In genomic region chr6:91664327-91664959, GRCh38 we compare ENCODE assay signal across 14 cellular contexts.
DNase-seq lines count a peak whose midpoint lies in the region; ATAC-seq and TF ChIP-seq lines count a peak whose summit lies in the region.
"Had no signal": no experiment of that assay in that cellular context is flagged by ENCODE, and none has a peak within 500 bp of the region (broad histone marks: within the 10 kb centered on the region; RNA-seq: fewer than 3 reads in every experiment).

No MANE protein-coding gene starts in this region.

- no peaks in the 10 kb centered on the region for H3K9me2 ChIP-seq in hepatocyte (replicated peaks; ENCODE audit: insufficient read depth)

- DNase-seq in hepatocyte (ENCODE audit: low spot score) (peak; percentile 67), DMS79 (lab: John Stamatoyannopoulos, UW) (no peak)
- no peak for DNase-seq in activated naive CD8-positive, alpha-beta T cell treated with anti-CD3 and anti-CD28 coated beads for 36 hours
- DNase-seq in activated CD4-positive, alpha-beta T cell treated with anti-CD3 and anti-CD28 coated beads, Interleukin-2, amount 10 ng/mL, durations not matched to agents 24 days and 14 days, result no peak
- DNase-seq: activated CD4-positive, alpha-beta T cell treated with anti-CD3 and anti-CD28 coated beads for 1 hour; activated naive CD4-positive, alpha-beta T cell treated with anti-CD3 and anti-CD28 coated beads, Interleukin-2, amount 10 ng/mL, durations not matched to agents 7 days and 5 days; brain microvascular endothelial cell; left ventricle myocardium inferior; NCI-H2081 treated with DMSO at 0.1 percent for 48 hours; NCI-H748 treated with DMSO at 0.1 percent for 48 hours; substantia nigra had no signal

- no peaks in the 10 kb centered on the region for H3K4me1 ChIP-seq in hepatocyte (ENCODE audit: insufficient read depth)
- H3K4me1 ChIP-seq: left ventricle myocardium inferior had no signal

- peak; percentile 83 for ATAC-seq in GM18511 (IDR thresholded peaks at IDR 0.05; ENCODE audit: unreplicated experiment)
- peak; percentile 86 for ATAC-seq in GM21423 (IDR thresholded peaks at IDR 0.05; ENCODE audit: unreplicated experiment)
- peak; percentile 81 for ATAC-seq in HG03196 (IDR thresholded peaks at IDR 0.05; ENCODE audit: unreplicated experiment)

- H3K9me3 ChIP-seq in hepatocyte (ENCODE audit: low read depth), result no peaks in the 10 kb centered on the region
- H3K9me3 ChIP-seq: left ventricle myocardium inferior had no signal

- H3K4me3 ChIP-seq in hepatocyte, result no peak overlapping the region
- H3K4me3 ChIP-seq: left ventricle myocardium inferior had no signal

- H3K4me2 ChIP-seq in hepatocyte, result peak overlapping the region; percentile 6

- no peaks in the 10 kb centered on the region for H3K9me3 Mint-ChIP-seq in activated naive CD8-positive, alpha-beta T cell treated with anti-CD3 and anti-CD28 coated beads for 36 hours
- no peaks in the 10 kb centered on the region for H3K9me3 Mint-ChIP-seq in activated CD4-positive, alpha-beta T cell treated with anti-CD3 and anti-CD28 coated beads, Interleukin-2, amount 10 ng/mL, durations not matched to agents 24 days and 14 days

- 83% methylated on average over 2 of the region's 2 CpGs for WGBS in hepatocyte (ENCODE audit: low lambda C conversion rate, missing lambda C conversion rate)

- H3K36me3 ChIP-seq in hepatocyte (replicated peaks; ENCODE audit: insufficient read depth, low read depth), result no peaks in the 10 kb centered on the region
- H3K36me3 ChIP-seq: brain microvascular endothelial cell, left ventricle myocardium inferior had no signal

- H3K4me1 Mint-ChIP-seq in activated naive CD8-positive, alpha-beta T cell treated with anti-CD3 and anti-CD28 coated beads for 36 hours, result no peaks in the 10 kb centered on the region
- H3K4me1 Mint-ChIP-seq in activated CD4-positive, alpha-beta T cell treated with anti-CD3 and anti-CD28 coated beads, Interleukin-2, amount 10 ng/mL, durations not matched to agents 24 days and 14 days, result no peaks in the 10 kb centered on the region
- H3K4me1 Mint-ChIP-seq: activated naive CD4-positive, alpha-beta T cell treated with anti-CD3 and anti-CD28 coated beads, Interleukin-2, amount 10 ng/mL, durations not matched to agents 7 days and 5 days had no signal

- H4K20me1 ChIP-seq in hepatocyte (ENCODE audit: insufficient read depth, poor library complexity, severe bottlenecking), result no peaks in the 10 kb centered on the region

- intact Hi-C loops in activated CD4-positive, alpha-beta T cell treated with anti-CD3 and anti-CD28 coated beads, Interleukin-2, amount 10 ng/mL, durations not matched to agents 24 days and 14 days (cut with micrococcal nuclease), result no loop called here

- H3K36me3 Mint-ChIP-seq in activated naive CD8-positive, alpha-beta T cell treated with anti-CD3 and anti-CD28 coated beads for 36 hours, result no peaks in the 10 kb centered on the region
- H3K36me3 Mint-ChIP-seq in activated CD4-positive, alpha-beta T cell treated with anti-CD3 and anti-CD28 coated beads, Interleukin-2, amount 10 ng/mL, durations not matched to agents 24 days and 14 days (ENCODE audit: low read depth), result no peaks in the 10 kb centered on the region
- H3K36me3 Mint-ChIP-seq: activated naive CD4-positive, alpha-beta T cell treated with anti-CD3 and anti-CD28 coated beads, Interleukin-2, amount 10 ng/mL, durations not matched to agents 7 days and 5 days had no signal

- no peak overlapping the region for H2AFZ ChIP-seq in hepatocyte

- no peak for TF ChIP-seq CTCF in hepatocyte (IDR thresholded peaks at IDR 0.05; ENCODE audit: poor library complexity)

- H3K27ac Mint-ChIP-seq in activated naive CD8-positive, alpha-beta T cell treated with anti-CD3 and anti-CD28 coated beads for 36 hours, result no peak overlapping the region
- no peak overlapping the region for H3K27ac Mint-ChIP-seq in activated CD4-positive, alpha-beta T cell treated with anti-CD3 and anti-CD28 coated beads, Interleukin-2, amount 10 ng/mL, durations not matched to agents 24 days and 14 days
- H3K27ac Mint-ChIP-seq: activated naive CD4-positive, alpha-beta T cell treated with anti-CD3 and anti-CD28 coated beads, Interleukin-2, amount 10 ng/mL, durations not matched to agents 7 days and 5 days had no signal

- H3K4me3 Mint-ChIP-seq in activated naive CD8-positive, alpha-beta T cell treated with anti-CD3 and anti-CD28 coated beads for 36 hours, result no peak overlapping the region
- H3K4me3 Mint-ChIP-seq in activated CD4-positive, alpha-beta T cell treated with anti-CD3 and anti-CD28 coated beads, Interleukin-2, amount 10 ng/mL, durations not matched to agents 24 days and 14 days, result no peak overlapping the region
- H3K4me3 Mint-ChIP-seq: activated naive CD4-positive, alpha-beta T cell treated with anti-CD3 and anti-CD28 coated beads, Interleukin-2, amount 10 ng/mL, durations not matched to agents 7 days and 5 days had no signal

- H3K27me3 Mint-ChIP-seq in activated naive CD8-positive, alpha-beta T cell treated with anti-CD3 and anti-CD28 coated beads for 36 hours, result no peaks in the 10 kb centered on the region
- no peaks in the 10 kb centered on the region for H3K27me3 Mint-ChIP-seq in activated CD4-positive, alpha-beta T cell treated with anti-CD3 and anti-CD28 coated beads, Interleukin-2, amount 10 ng/mL, durations not matched to agents 24 days and 14 days
- H3K27me3 Mint-ChIP-seq: activated naive CD4-positive, alpha-beta T cell treated with anti-CD3 and anti-CD28 coated beads, Interleukin-2, amount 10 ng/mL, durations not matched to agents 7 days and 5 days had no signal

- H3K27me3 ChIP-seq in hepatocyte, result no peaks in the 10 kb centered on the region
- H3K27me3 ChIP-seq: brain microvascular endothelial cell had no signal

- peak overlapping the region; percentile 53 for H3K27ac ChIP-seq in hepatocyte
- H3K27ac ChIP-seq: brain microvascular endothelial cell, left ventricle myocardium inferior had no signal

- H3K79me2 ChIP-seq in hepatocyte, result no peaks in the 10 kb centered on the region
